30 cellular contexts compared by ENCODE assay signal in genomic region chr1:85746777-85747176, GRCh38.
"Had no signal": no experiment of that assay in that cellular context is flagged by ENCODE, and none has a peak within 500 bp of the region (broad histone marks: within the 10 kb centered on the region; RNA-seq: fewer than 3 reads in every experiment).

No MANE protein-coding gene starts in this region.

- H3K36me3 Mint-ChIP-seq: activated naive CD4-positive, alpha-beta T cell treated with anti-CD3 and anti-CD28 coated beads, Interleukin-2, amount 50 U/mL, for 72 hours; immature natural killer cell; mesothelial cell of epicardium; naive B cell; stimulated activated effector memory CD8-positive, alpha-beta T cell treated with anti-CD3 and anti-CD28 coated beads, Interleukin-12 subunit alpha, Interleukin-12 subunit beta, amount 100 ng/mL, for 72 hours had no signal

- H3K27me3 ChIP-seq: colonic mucosa, gastroesophageal sphincter, heart left ventricle, sigmoid colon, thyroid gland, upper lobe of right lung had no signal

- H3K9me3 Mint-ChIP-seq: activated naive CD4-positive, alpha-beta T cell treated with anti-CD3 and anti-CD28 coated beads, Interleukin-2, amount 50 U/mL, for 72 hours; activated T-cell treated with anti-CD3 and anti-CD28 coated beads, Interleukin-2, amount 50 U/mL, for 72 hours; mesothelial cell of epicardium; stimulated activated effector memory CD8-positive, alpha-beta T cell treated with anti-CD3 and anti-CD28 coated beads, Interleukin-12 subunit alpha, Interleukin-12 subunit beta, amount 100 ng/mL, for 72 hours; stimulated activated naive CD8-positive, alpha-beta T cell treated with anti-CD3 and anti-CD28 coated beads, Interleukin-15, Interleukin-2, amounts not matched to agents 100 ng/mL and 50 ng/mL, for 24 hours had no signal

- H3K4me3 ChIP-seq: colonic mucosa, gastroesophageal sphincter, heart left ventricle, ovary, prostate gland, sigmoid colon, thyroid gland, upper lobe of right lung had no signal

- DNase-seq: activated CD4-positive, alpha-beta T cell treated with anti-CD3 and anti-CD28 coated beads for 36 hours; activated CD4-positive, alpha-beta T cell treated with anti-CD3 and anti-CD28 coated beads, Interleukin-2, amount 50 U/mL, for 4 hours; activated CD4-positive, CD25-positive, alpha-beta regulatory T cell; activated naive CD4-positive, alpha-beta T cell; activated T-cell treated with anti-CD3 and anti-CD28 coated beads for 4 hours; activated T-cell treated with anti-CD3 and anti-CD28 coated beads, Interleukin-2, amount 50 U/mL, for 72 hours; colonic mucosa; effector memory CD4-positive, alpha-beta T cell; erythroblast; heart left ventricle; hypothalamus; immature natural killer cell; kidney; left colon; mammary epithelial cell; naive B cell; nephron progenitor cell; ovary; retina; sigmoid colon; small intestine; stimulated activated CD4-positive, alpha-beta T cell treated with anti-CD3 and anti-CD28 coated beads, Interleukin-4, amount 100 ng/mL, for 24 hours; thyroid gland; upper lobe of right lung had no signal

- H3K27ac Mint-ChIP-seq: activated CD4-positive, alpha-beta T cell treated with anti-CD3 and anti-CD28 coated beads for 36 hours; activated naive CD4-positive, alpha-beta T cell treated with anti-CD3 and anti-CD28 coated beads, Interleukin-2, amount 50 U/mL, for 72 hours; activated T-cell treated with anti-CD3 and anti-CD28 coated beads, Interleukin-2, amount 50 U/mL, for 72 hours; immature natural killer cell; mesothelial cell of epicardium; naive B cell; nephron progenitor cell; stimulated activated effector memory CD8-positive, alpha-beta T cell treated with anti-CD3 and anti-CD28 coated beads, Interleukin-12 subunit alpha, Interleukin-12 subunit beta, amount 100 ng/mL, for 72 hours; stimulated activated naive CD8-positive, alpha-beta T cell treated with anti-CD3 and anti-CD28 coated beads, Interleukin-15, Interleukin-2, amounts not matched to agents 100 ng/mL and 50 ng/mL, for 24 hours had no signal

- H3K4me1 Mint-ChIP-seq: activated CD4-positive, alpha-beta T cell treated with anti-CD3 and anti-CD28 coated beads for 36 hours; immature natural killer cell; mesothelial cell of epicardium; naive B cell; nephron progenitor cell; stimulated activated effector memory CD8-positive, alpha-beta T cell treated with anti-CD3 and anti-CD28 coated beads, Interleukin-12 subunit alpha, Interleukin-12 subunit beta, amount 100 ng/mL, for 72 hours had no signal

- H3K36me3 ChIP-seq: colonic mucosa, gastroesophageal sphincter, ovary, prostate gland, sigmoid colon, thyroid gland, upper lobe of right lung had no signal

- ATAC-seq: activated CD4-positive, alpha-beta T cell treated with anti-CD3 and anti-CD28 coated beads for 36 hours; activated naive CD4-positive, alpha-beta T cell treated with anti-CD3 and anti-CD28 coated beads, Interleukin-2, amount 50 U/mL, for 72 hours; activated T-cell treated with anti-CD3 and anti-CD28 coated beads, Interleukin-2, amount 50 U/mL, for 72 hours; gastroesophageal sphincter; heart left ventricle; left colon; stimulated activated effector memory CD8-positive, alpha-beta T cell treated with anti-CD3 and anti-CD28 coated beads, Interleukin-12 subunit alpha, Interleukin-12 subunit beta, amount 100 ng/mL, for 72 hours; upper lobe of right lung had no signal

- H3K4me1 ChIP-seq: colonic mucosa, gastroesophageal sphincter, heart left ventricle, prostate gland, thyroid gland, upper lobe of right lung had no signal

- H3K4me3 Mint-ChIP-seq: activated CD4-positive, alpha-beta T cell treated with anti-CD3 and anti-CD28 coated beads for 36 hours; activated T-cell treated with anti-CD3 and anti-CD28 coated beads, Interleukin-2, amount 50 U/mL, for 72 hours; immature natural killer cell; mesothelial cell of epicardium; naive B cell; nephron progenitor cell; stimulated activated effector memory CD8-positive, alpha-beta T cell treated with anti-CD3 and anti-CD28 coated beads, Interleukin-12 subunit alpha, Interleukin-12 subunit beta, amount 100 ng/mL, for 72 hours; stimulated activated naive CD8-positive, alpha-beta T cell treated with anti-CD3 and anti-CD28 coated beads, Interleukin-15, Interleukin-2, amounts not matched to agents 100 ng/mL and 50 ng/mL, for 24 hours had no signal

- H3K9me3 ChIP-seq: colonic mucosa, gastroesophageal sphincter, heart left ventricle, ovary, prostate gland, sigmoid colon, thyroid gland, upper lobe of right lung had no signal

- H3K27ac ChIP-seq: colonic mucosa, gastroesophageal sphincter, heart left ventricle, ovary, prostate gland, sigmoid colon, thyroid gland, upper lobe of right lung had no signal
